ENCODE assay signal across 2 cellular contexts in the genomic region with DNA sequence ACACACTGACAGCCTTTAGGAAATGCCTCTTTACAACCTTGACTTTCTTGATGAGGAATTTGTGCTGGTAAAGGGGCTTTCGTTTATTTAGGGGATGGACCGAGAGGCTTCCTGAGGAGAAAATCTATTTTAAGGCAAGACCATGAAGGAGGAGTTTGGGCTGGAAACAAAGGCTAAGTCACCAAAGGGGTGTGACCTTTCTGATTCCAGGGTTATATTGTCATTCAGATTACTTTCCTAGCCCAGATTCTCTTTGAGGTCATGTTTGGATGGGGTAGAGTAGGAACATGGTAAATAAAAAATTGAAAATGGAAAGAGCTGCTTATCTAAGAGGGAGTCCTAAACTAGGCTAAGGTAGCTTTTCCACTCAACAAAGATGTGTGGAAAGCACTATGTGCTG.
TF ChIP-seq lines count a peak whose summit lies in the region.

No MANE protein-coding gene starts in this region.

TF ChIP-seq in H1, 55 proteins besides CTCF, POLR2A, EP300 and RAD21:
- TF ChIP-seq SUZ12 (IDR thresholded peaks at IDR 0.05; ENCODE audit: low read length) (no peak), GABPA (IDR thresholded peaks at IDR 0.05; ENCODE audit: borderline replicate concordance, insufficient read depth, low read length) (no peak), CBX5 (IDR thresholded peaks at IDR 0.05; ENCODE audit: low read depth, low read length) (no peak), EGR1 (IDR thresholded peaks at IDR 0.05; ENCODE audit: borderline replicate concordance, low read depth, low read length) (no peak), SIRT6 (IDR thresholded peaks at IDR 0.05; ENCODE audit: low read length) (no peak), MAFK (IDR thresholded peaks at IDR 0.05; ENCODE audit: low read depth, low read length) (no peak), SIX5 (IDR thresholded peaks at IDR 0.05; ENCODE audit: low read depth, low read length) (no peak)
- TF ChIP-seq, protein P1, sequence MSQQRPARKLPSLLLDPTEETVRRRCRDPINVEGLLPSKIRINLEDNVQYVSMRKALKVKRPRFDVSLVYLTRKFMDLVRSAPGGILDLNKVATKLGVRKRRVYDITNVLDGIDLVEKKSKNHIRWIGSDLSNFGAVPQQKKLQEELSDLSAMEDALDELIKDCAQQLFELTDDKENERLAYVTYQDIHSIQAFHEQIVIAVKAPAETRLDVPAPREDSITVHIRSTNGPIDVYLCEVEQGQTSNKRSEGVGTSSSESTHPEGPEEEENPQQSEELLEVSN (IDR thresholded peaks at IDR 0.05) = no peak

TF ChIP-seq in SK-N-SH treated with all-trans-retinoic acid at 6 μM for 48 hours, 23 proteins besides CTCF, POLR2A, EP300 and RAD21:
- TF ChIP-seq SNAI2 (CRISPR knock-in tag; IDR thresholded peaks at IDR 0.05) (no peak), BACH2 (CRISPR knock-in tag; IDR thresholded peaks at IDR 0.05; ENCODE audit: borderline replicate concordance) (no peak), ZNF8 (CRISPR knock-in tag; IDR thresholded peaks at IDR 0.05) (no peak), OSR1 (CRISPR knock-in tag; IDR thresholded peaks at IDR 0.05) (no peak), ZNF70 (CRISPR knock-in tag; IDR thresholded peaks at IDR 0.05) (no peak), ZFP3 (CRISPR knock-in tag; IDR thresholded peaks at IDR 0.05) (no peak), TCF4 (CRISPR knock-in tag; IDR thresholded peaks at IDR 0.05; ENCODE audit: borderline replicate concordance) (no peak), PPARA (CRISPR knock-in tag; IDR thresholded peaks at IDR 0.05; ENCODE audit: borderline replicate concordance) (no peak)
- TF ChIP-seq, protein P2, sequence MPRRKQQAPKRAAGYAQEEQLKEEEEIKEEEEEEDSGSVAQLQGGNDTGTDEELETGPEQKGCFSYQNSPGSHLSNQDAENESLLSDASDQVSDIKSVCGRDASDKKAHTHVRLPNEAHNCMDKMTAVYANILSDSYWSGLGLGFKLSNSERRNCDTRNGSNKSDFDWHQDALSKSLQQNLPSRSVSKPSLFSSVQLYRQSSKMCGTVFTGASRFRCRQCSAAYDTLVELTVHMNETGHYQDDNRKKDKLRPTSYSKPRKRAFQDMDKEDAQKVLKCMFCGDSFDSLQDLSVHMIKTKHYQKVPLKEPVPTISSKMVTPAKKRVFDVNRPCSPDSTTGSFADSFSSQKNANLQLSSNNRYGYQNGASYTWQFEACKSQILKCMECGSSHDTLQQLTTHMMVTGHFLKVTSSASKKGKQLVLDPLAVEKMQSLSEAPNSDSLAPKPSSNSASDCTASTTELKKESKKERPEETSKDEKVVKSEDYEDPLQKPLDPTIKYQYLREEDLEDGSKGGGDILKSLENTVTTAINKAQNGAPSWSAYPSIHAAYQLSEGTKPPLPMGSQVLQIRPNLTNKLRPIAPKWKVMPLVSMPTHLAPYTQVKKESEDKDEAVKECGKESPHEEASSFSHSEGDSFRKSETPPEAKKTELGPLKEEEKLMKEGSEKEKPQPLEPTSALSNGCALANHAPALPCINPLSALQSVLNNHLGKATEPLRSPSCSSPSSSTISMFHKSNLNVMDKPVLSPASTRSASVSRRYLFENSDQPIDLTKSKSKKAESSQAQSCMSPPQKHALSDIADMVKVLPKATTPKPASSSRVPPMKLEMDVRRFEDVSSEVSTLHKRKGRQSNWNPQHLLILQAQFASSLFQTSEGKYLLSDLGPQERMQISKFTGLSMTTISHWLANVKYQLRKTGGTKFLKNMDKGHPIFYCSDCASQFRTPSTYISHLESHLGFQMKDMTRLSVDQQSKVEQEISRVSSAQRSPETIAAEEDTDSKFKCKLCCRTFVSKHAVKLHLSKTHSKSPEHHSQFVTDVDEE (CRISPR knock-in tag; IDR thresholded peaks at IDR 0.05) = no peak
